In genomic region chr12:32893008-32893407, GRCh38 we compare ENCODE assay signal across 1 cellular context.
TF ChIP-seq lines count a peak whose summit lies in the region.

No MANE protein-coding gene starts in this region.

TF ChIP-seq in H1, 55 proteins besides CTCF, POLR2A, EP300 and RAD21:
- TF ChIP-seq JUND (IDR thresholded peaks at IDR 0.05; ENCODE audit: low read length) (no peak), EGR1 (IDR thresholded peaks at IDR 0.05; ENCODE audit: borderline replicate concordance, low read depth, low read length) (no peak), E2F6 (IDR thresholded peaks at IDR 0.05) (no peak), MAX (IDR thresholded peaks at IDR 0.05) (no peak), ZNF274 (IDR thresholded peaks at IDR 0.05; ENCODE audit: borderline replicate concordance, extremely low read depth, low read length) (no peak), CHD1 (IDR thresholded peaks at IDR 0.05; ENCODE audit: low read depth, low read length) (no peak), SP4 (IDR thresholded peaks at IDR 0.05; ENCODE audit: low read length) (no peak), RFX5 (IDR thresholded peaks at IDR 0.05; ENCODE audit: borderline replicate concordance, low read depth, low read length) (no peak), SAP30 (IDR thresholded peaks at IDR 0.05; ENCODE audit: insufficient read depth, insufficient replicate concordance, low read length) (no peak), JUN (IDR thresholded peaks at IDR 0.05; ENCODE audit: low read depth, low read length) (no peak), GABPA (IDR thresholded peaks at IDR 0.05; ENCODE audit: borderline replicate concordance, insufficient read depth, low read length) (no peak), SIX5 (IDR thresholded peaks at IDR 0.05; ENCODE audit: low read depth, low read length) (no peak), YY1 (IDR thresholded peaks at IDR 0.05; ENCODE audit: low read depth, low read length) (no peak), POU5F1 (IDR thresholded peaks at IDR 0.05; ENCODE audit: low read depth, low read length) (no peak), CREB1 (IDR thresholded peaks at IDR 0.05) (no peak), SIN3A (conservative IDR thresholded peaks at IDR 0.05 in 1 of 2, IDR thresholded peaks at IDR 0.05 in 1 of 2; ENCODE audit: low read depth in 1 of 2, low read length in 2 of 2) (no peak)
